20 cellular contexts compared by ENCODE assay signal in genomic region chr15:82970078-82970686, GRCh38. TPM values are rescaled to one million over a fixed set of nuclear protein-coding genes. Genes with fewer than 3 reads are reported as not detected.
DNase-seq lines count a peak whose midpoint lies in the region; ATAC-seq, FAIRE-seq and TF ChIP-seq lines count a peak whose summit lies in the region.
"Had no signal": no experiment of that assay in that cellular context is flagged by ENCODE, and none has a peak within 500 bp of the region (broad histone marks: within the 10 kb centered on the region; RNA-seq: fewer than 3 reads in every experiment).

No MANE protein-coding gene starts in this region.

- ATAC-seq in right lobe of liver = peak in 1 of 4 donors; percentile 13
- no peak for ATAC-seq in HepG2
- ATAC-seq in K562 = no peak
- ATAC-seq in psoas muscle = peak; percentile 70 to 93 (median 81)
- no peak for ATAC-seq in effector memory CD8-positive, alpha-beta T cell (replicated peaks)
- ATAC-seq: A549, HCT116 had no signal

- peak overlapping the region in 2 of 3 donors; percentile 46 to 74 for H3K27ac ChIP-seq in right lobe of liver
- H3K27ac ChIP-seq in HepG2 (ENCODE audit: extremely low read length, insufficient read depth, low read length) = no peak overlapping the region
- no peak overlapping the region for H3K27ac ChIP-seq in K562 (ENCODE audit: extremely low read depth, low read depth, low read length)
- H3K27ac ChIP-seq in psoas muscle = peak overlapping the region; percentile 76
- H3K27ac ChIP-seq: A549 had no signal

- TF ChIP-seq RAD21 in HepG2 (CRISPR knock-in tag; IDR thresholded peaks at IDR 0.05) = no peak
- no peak for TF ChIP-seq RAD21 in K562 (CRISPR knock-in tag; conservative IDR thresholded peaks at IDR 0.05 in 1 of 2, IDR thresholded peaks at IDR 0.05 in 1 of 2)

- H3K9me3 ChIP-seq in right lobe of liver (no peaks in the 10 kb centered on the region), HepG2 (ENCODE audit: low read length) (no peaks in the 10 kb centered on the region), K562 (replicated peaks; ENCODE audit: control insufficient read depth, insufficient read depth, low read depth, low read length) (no peaks in the 10 kb centered on the region), psoas muscle (no peaks in the 10 kb centered on the region)
- H3K9me3 ChIP-seq: A549, MG63 had no signal

- H3K27ac Mint-ChIP-seq in effector memory CD8-positive, alpha-beta T cell = no peak overlapping the region
- H3K27ac Mint-ChIP-seq: B cell had no signal

- WGBS in right lobe of liver (ENCODE audit: insufficient coverage, low coverage, low lambda C conversion rate, missing lambda C conversion rate) = 42% methylated on average over 3 of the region's 3 CpGs
- WGBS in HepG2 (ENCODE audit: low lambda C conversion rate) = 23% methylated on average over 3 of the region's 3 CpGs
- 0% methylated on average over 3 of the region's 3 CpGs for WGBS in K562 (ENCODE audit: insufficient coverage, low coverage, missing lambda C conversion rate)
- WGBS in psoas muscle, 3 donors = 21 to 45% (median 42%) methylated on average over 3 of the region's 3 CpGs

- BruUV-seq in HepG2 (replicated peaks; lab: Mats Ljungman, UMichigan) (no TSS peak), K562 (replicated peaks; lab: Mats Ljungman, UMichigan) (no TSS peak)

- peaks cover 7 to 10% of the 10 kb centered on the region in 2 donors for H3K4me1 Mint-ChIP-seq in effector memory CD8-positive, alpha-beta T cell (ENCODE audit: low read depth in 2 of 2)
- H3K4me1 Mint-ChIP-seq: B cell had no signal

- in situ Hi-C loops in HepG2 (cut with HindIII; ENCODE audit: extremely low pct_ligation_motif_present, low pct_unique_long_range_greater_than_20kb) (no loop called here), K562 (cut with MboI) (no loop called here)

- intact Hi-C loops in right lobe of liver (cut with DNase I) = loop anchor here in 1 of 2 donors (10.0 kb wide), 1 partner anchor 125 kb away; no protein-coding TSS in a partner anchor
- intact Hi-C loops in HepG2 (cut with micrococcal nuclease; ENCODE audit: unreplicated experiment) = no loop called here
- intact Hi-C loops in K562 (cut with micrococcal nuclease) = no loop called here
- intact Hi-C loops in psoas muscle (cut with DNase I) = loop anchor here in 1 of 2 donors (5.0 kb wide), 1 partner anchor 93 kb away; no protein-coding TSS in a partner anchor

- H3K4me1 ChIP-seq in right lobe of liver (peaks cover 0 to 32% (median 13%) of the 10 kb centered on the region in 4 donors), HepG2 (ENCODE audit: insufficient read depth, low read length) (peaks cover 15% of the 10 kb centered on the region), K562 (replicated peaks in 1 of 2; ENCODE audit: control insufficient read depth in 2 of 2, insufficient read depth in 2 of 2, low read length in 2 of 2) (no peaks in the 10 kb centered on the region), psoas muscle (peaks cover 34% of the 10 kb centered on the region)
- H3K4me1 ChIP-seq: A549 had no signal

- H3K4me3 Mint-ChIP-seq in effector memory CD8-positive, alpha-beta T cell = no peak overlapping the region
- H3K4me3 Mint-ChIP-seq: B cell had no signal

- no peak for TF ChIP-seq CTCF in right lobe of liver (IDR thresholded peaks at IDR 0.05)
- TF ChIP-seq CTCF in HepG2 (CRISPR knock-in tag; IDR thresholded peaks at IDR 0.05) = no peak
- TF ChIP-seq CTCF in K562 (IDR thresholded peaks at IDR 0.05 in 2 of 3, conservative IDR thresholded peaks at IDR 0.05 in 1 of 3; ENCODE audit: insufficient read depth in 2 of 3, low read depth in 1 of 3, low read length in 3 of 3) = no peak
- TF ChIP-seq CTCF in psoas muscle (IDR thresholded peaks at IDR 0.05) = no peak

- H3K9ac ChIP-seq in HepG2 (ENCODE audit: insufficient read depth, low read depth, low read length) (no peak overlapping the region), K562 (ENCODE audit: insufficient read depth in 1 of 2, low read depth in 2 of 2, low read length in 2 of 2) (no peak overlapping the region)

- TF ChIP-seq POLR2A in right lobe of liver (IDR thresholded peaks at IDR 0.05) = no peak
- TF ChIP-seq POLR2A in HepG2 (IDR thresholded peaks at IDR 0.05; ENCODE audit: insufficient read depth in 1 of 2, low read depth in 2 of 2, low read length in 2 of 2) = no peak
- TF ChIP-seq POLR2A in K562 (conservative IDR thresholded peaks at IDR 0.05) = no peak

- POLR2A ChIA-PET in HepG2 (lab: Yijun Ruan, JAX) = no interaction called here
- POLR2A ChIA-PET in K562 (lab: Yijun Ruan, JAX) = interaction anchor here (1.2 to 1.6 kb wide), 2 partner anchors 9 to 13 kb away, joined by 5 read pairs; no protein-coding TSS in a partner anchor

- no peak for DNase-seq in right lobe of liver
- DNase-seq in HepG2 (ENCODE audit: low spot score) = no peak
- DNase-seq in K562 (ENCODE audit: extremely low read depth in 1 of 4, low spot score in 3 of 4) = no peak
- no peak for DNase-seq in psoas muscle
- DNase-seq in amygdala (lab: John Stamatoyannopoulos, UW) = no peak
- DNase-seq in effector memory CD8-positive, alpha-beta T cell = no peak
- no peak for DNase-seq in NCI-H510A treated with DMSO at 0.1 percent for 48 hours (lab: John Stamatoyannopoulos, UW)
- DNase-seq: EL, GF-D8, MG63, NCI-H1417, NCI-H1694 treated with DMSO at 0.1 percent for 48 hours, NCI-H2081 treated with DMSO at 0.1 percent for 48 hours, NCI-H2171 treated with DMSO at 0.1 percent for 48 hours, NCI-H526, SHP77 treated with DMSO at 0.1 percent for 48 hours had no signal

- H3K4me2 ChIP-seq in HepG2 (ENCODE audit: low read depth, low read length) = no peak overlapping the region
- no peak overlapping the region for H3K4me2 ChIP-seq in K562 (ENCODE audit: insufficient read depth, low read length)
- H3K4me2 ChIP-seq: A549 had no signal

- H3K27me3 ChIP-seq in right lobe of liver (no peaks in the 10 kb centered on the region), HepG2 (ENCODE audit: control insufficient read depth in 1 of 2, insufficient read depth in 2 of 2, low read length in 2 of 2) (no peaks in the 10 kb centered on the region), K562 (ENCODE audit: control insufficient read depth in 2 of 2, insufficient read depth in 2 of 2, low read length in 2 of 2) (peaks cover 4 to 12% of the 10 kb centered on the region in 2 experiments; a peak in 4 of 5 replicates), psoas muscle (ENCODE audit: insufficient read depth in 3 of 3, low read length in 2 of 3) (no peaks in the 10 kb centered on the region)
- H3K27me3 ChIP-seq: MG63 had no signal

- FAIRE-seq in HepG2 (lab: Jason Lieb, UNC) (no peak), K562 (lab: Jason Lieb, UNC) (no peak)
- FAIRE-seq: A549, H1 had no signal

- no peak overlapping the region for H2AFZ ChIP-seq in HepG2 (ENCODE audit: low read length)
- H2AFZ ChIP-seq in K562 (ENCODE audit: low read depth, low read length) = no peak overlapping the region

- no peak overlapping the region for H3K4me3 ChIP-seq in right lobe of liver
- no peak overlapping the region for H3K4me3 ChIP-seq in HepG2 (replicated peaks in 1 of 3; ENCODE audit: insufficient read depth in 1 of 3, low read depth in 2 of 3, low read length in 3 of 3)
- H3K4me3 ChIP-seq in K562 = no peak overlapping the region
- H3K4me3 ChIP-seq in psoas muscle = no peak overlapping the region
- H3K4me3 ChIP-seq: A549, MG63 had no signal

- H3K36me3 Mint-ChIP-seq in effector memory CD8-positive, alpha-beta T cell (ENCODE audit: insufficient read depth) = peaks cover 2% of the 10 kb centered on the region

- TF ChIP-seq EP300 in HepG2 (IDR thresholded peaks at IDR 0.05; ENCODE audit: low read depth in 2 of 2, low read length in 2 of 2) (no peak), HepG2 (CRISPR knock-in tag; IDR thresholded peaks at IDR 0.05; ENCODE audit: borderline replicate concordance) (no peak), K562 (IDR thresholded peaks at IDR 0.05; ENCODE audit: low read length) (no peak)

- no peaks in the 10 kb centered on the region for H3K9me3 Mint-ChIP-seq in effector memory CD8-positive, alpha-beta T cell

- no peaks in the 10 kb centered on the region for H3K9me1 ChIP-seq in K562 (ENCODE audit: control insufficient read depth, insufficient read depth, low read length)

- no peaks in the 10 kb centered on the region for H3K79me2 ChIP-seq in HepG2 (ENCODE audit: insufficient read depth, low read length)
- no peaks in the 10 kb centered on the region for H3K79me2 ChIP-seq in K562 (ENCODE audit: control insufficient read depth, insufficient read depth, low read length)

- H3K36me3 ChIP-seq in right lobe of liver (no peaks in the 10 kb centered on the region), HepG2 (replicated peaks in 1 of 2; ENCODE audit: control insufficient read depth in 1 of 2, insufficient read depth in 2 of 2, low read length in 2 of 2) (no peaks in the 10 kb centered on the region), K562 (ENCODE audit: control insufficient read depth, insufficient read depth, low read length) (no peaks in the 10 kb centered on the region), psoas muscle (ENCODE audit: insufficient read depth in 1 of 2, low read depth in 1 of 2) (no peaks in the 10 kb centered on the region)
- H3K36me3 ChIP-seq: MG63 had no signal

- CTCF ChIA-PET in HepG2 (lab: Yijun Ruan, JAX; ENCODE audit: low intra/inter-chr PET ratio, low total read pairs) (no interaction called here), K562 (lab: Yijun Ruan, JAX; ENCODE audit: low intra/inter-chr PET ratio) (no interaction called here)

- no peaks in the 10 kb centered on the region for H3K27me3 Mint-ChIP-seq in effector memory CD8-positive, alpha-beta T cell
- H3K27me3 Mint-ChIP-seq: B cell had no signal

- H4K20me1 ChIP-seq in HepG2 (ENCODE audit: insufficient read depth, low read length) = no peaks in the 10 kb centered on the region
- no peaks in the 10 kb centered on the region for H4K20me1 ChIP-seq in K562 (replicated peaks; ENCODE audit: control insufficient read depth, insufficient read depth, low read length)

RNA-seq across cellular contexts. Expression of gene RAMAC, which starts 15.8 kb away (rescaled TPM):
- total RNA-seq in right lobe of liver = 10 to 100 TPM in 5 of 6 experiments, 1 to 10 TPM in 1; 8.1 to 13.5 (median 11.5) TPM
- total RNA-seq in HepG2 (2016; rRNA removed; fragmentation: Illumina TruSeq; extraction: Trizol) = 45.9 and 71.7 TPM in 2 replicates
- total RNA-seq in HepG2 (2016; cell fraction: cytosol; rRNA removed; fragmentation: Illumina TruSeq; extraction: Trizol; ENCODE audit: low read depth) = 9.0 and 12.2 TPM in 2 replicates
- 48.3 and 73.9 TPM in 2 replicates for total RNA-seq in HepG2 (2016; cell fraction: insoluble cytoplasmic fraction; rRNA removed; fragmentation: Illumina TruSeq; extraction: Trizol)
- total RNA-seq in HepG2 (2016; cell fraction: membrane; rRNA removed; fragmentation: Illumina TruSeq; extraction: Trizol) = 17.5 and 17.8 TPM in 2 replicates
- 16.0 and 16.2 TPM in 2 replicates for total RNA-seq in HepG2 (2016; cell fraction: nucleus; rRNA removed; fragmentation: Illumina TruSeq; extraction: Trizol)
- 20.3 and 22.2 TPM in 2 replicates for polyA plus RNA-seq in HepG2 (2011; rRNA removed)
- 18.3 and 26.0 TPM in 2 replicates for polyA plus RNA-seq in HepG2 (2011; cell fraction: cytosol; rRNA removed)
- 2.8 and 4.1 TPM in 2 replicates for polyA plus RNA-seq in HepG2 (2011; cell fraction: nucleus; rRNA removed)
- 20.3 and 23.8 TPM in 2 replicates for polyA plus RNA-seq in HepG2 (2012)
- polyA plus RNA-seq in HepG2 (2016; cell fraction: cytosol; fragmentation: Illumina TruSeq; extraction: Trizol; ENCODE audit: low read depth) = 7.3 and 8.8 TPM in 2 replicates
- polyA plus RNA-seq in HepG2 (2016; cell fraction: insoluble cytoplasmic fraction; fragmentation: Illumina TruSeq; extraction: Trizol; ENCODE audit: low read depth) = 67.2 and 70.6 TPM in 2 replicates
- 12.0 and 12.7 TPM in 2 replicates for polyA plus RNA-seq in HepG2 (2016; cell fraction: membrane; fragmentation: Illumina TruSeq; extraction: Trizol; ENCODE audit: low read depth)
- polyA plus RNA-seq in HepG2 (2016; cell fraction: nucleus; fragmentation: Illumina TruSeq; extraction: Trizol; ENCODE audit: insufficient read depth, low read depth) = 23.3 and 25.8 TPM in 2 replicates
- 5.7 and 6.7 TPM in 2 replicates for polyA minus RNA-seq in HepG2 (2011; rRNA and poly(A)+ RNA removed; ENCODE audit: low replicate concordance)
- 11.7 and 12.0 TPM in 2 replicates for polyA minus RNA-seq in HepG2 (2011; cell fraction: cytosol; rRNA and poly(A)+ RNA removed)
- polyA minus RNA-seq in HepG2 (2011; cell fraction: nucleus; rRNA and poly(A)+ RNA removed) = 6.4 and 6.8 TPM in 2 replicates
- 2.6 and 5.9 TPM in 2 replicates for total RNA-seq in K562 (2011; cell fraction: chromatin; rRNA removed; ENCODE audit: low replicate concordance)
- total RNA-seq in K562 (2011; cell fraction: nucleolus; rRNA removed) = 3.8 and 4.2 TPM in 2 replicates
- total RNA-seq in K562 (2011; cell fraction: nucleoplasm; rRNA removed) = 5.6 and 8.0 TPM in 2 replicates
- total RNA-seq in K562 (2014; rRNA removed) = 35.8 and 37.8 TPM in 2 replicates
- total RNA-seq in K562 (2014; rRNA removed; fragmentation: Illumina TruSeq; extraction: Trizol) = 43.3 and 44.1 TPM in 2 replicates
- total RNA-seq in K562 (2015; rRNA removed; fragmentation: Illumina TruSeq; extraction: Trizol) = 41.7 and 41.9 TPM in 2 replicates
- 26.9 and 28.4 TPM in 2 replicates for total RNA-seq in K562 (2021)
- 24.8 and 36.5 TPM in 2 replicates for polyA plus RNA-seq in K562 (2011; rRNA removed)
- 11.2 and 18.5 TPM in 2 replicates for polyA plus RNA-seq in K562 (2011; cell fraction: cytosol; rRNA removed)
- 6.4 and 8.9 TPM in 2 replicates for polyA plus RNA-seq in K562 (2011; cell fraction: nucleus; rRNA removed)
- 24.3 and 37.1 TPM in 2 replicates for polyA plus RNA-seq in K562 (2012)
- 35.4 and 38.4 TPM in 2 replicates for polyA plus RNA-seq in K562 (2014; fragmentation: Illumina TruSeq; extraction: Trizol)
- polyA plus RNA-seq in K562 (2014; fragmentation: Nextera tagmentation; extraction: Ambion mirVana) = 100 to 1,000 TPM; 100 to 108 TPM
- 35.4 and 42.8 TPM in 2 replicates for polyA plus RNA-seq in K562 (2014; rRNA removed)
- 24.8 and 30.8 TPM in 2 replicates for polyA minus RNA-seq in K562 (2011; rRNA and poly(A)+ RNA removed)
- polyA minus RNA-seq in K562 (2011; cell fraction: cytosol; rRNA and poly(A)+ RNA removed) = 6.6 and 12.8 TPM in 2 replicates
- 1.6 and 3.2 TPM in 2 replicates for polyA minus RNA-seq in K562 (2011; cell fraction: nucleus; rRNA and poly(A)+ RNA removed)
- 10 to 100 TPM; 17.0 to 21.8 (median 19.9) TPM for total RNA-seq in psoas muscle
- 10 to 100 TPM; 23.8 to 43.3 (median 43.0) TPM for polyA plus RNA-seq in psoas muscle

RNA-seq across cellular contexts. Expression of gene HOMER2, which starts 17.7 kb away (rescaled TPM):
- total RNA-seq in right lobe of liver = 10 to 100 TPM; 16.8 to 66.2 (median 60.7) TPM
- 13.3 and 14.1 TPM in 2 replicates for total RNA-seq in HepG2 (2016; rRNA removed; fragmentation: Illumina TruSeq; extraction: Trizol)
- total RNA-seq in HepG2 (2016; cell fraction: cytosol; rRNA removed; fragmentation: Illumina TruSeq; extraction: Trizol; ENCODE audit: low read depth) = 18.1 and 20.2 TPM in 2 replicates
- total RNA-seq in HepG2 (2016; cell fraction: insoluble cytoplasmic fraction; rRNA removed; fragmentation: Illumina TruSeq; extraction: Trizol) = 13.6 and 13.7 TPM in 2 replicates
- total RNA-seq in HepG2 (2016; cell fraction: membrane; rRNA removed; fragmentation: Illumina TruSeq; extraction: Trizol) = 29.6 and 30.6 TPM in 2 replicates
- 10.4 and 11.0 TPM in 2 replicates for total RNA-seq in HepG2 (2016; cell fraction: nucleus; rRNA removed; fragmentation: Illumina TruSeq; extraction: Trizol)
- 12.9 and 15.7 TPM in 2 replicates for polyA plus RNA-seq in HepG2 (2011; rRNA removed)
- polyA plus RNA-seq in HepG2 (2011; cell fraction: cytosol; rRNA removed) = 8.1 and 12.6 TPM in 2 replicates
- polyA plus RNA-seq in HepG2 (2011; cell fraction: nucleus; rRNA removed) = 11.2 and 12.7 TPM in 2 replicates
- 11.2 and 11.8 TPM in 2 replicates for polyA plus RNA-seq in HepG2 (2012)
- 27.4 and 28.8 TPM in 2 replicates for polyA plus RNA-seq in HepG2 (2016; cell fraction: cytosol; fragmentation: Illumina TruSeq; extraction: Trizol; ENCODE audit: low read depth)
- polyA plus RNA-seq in HepG2 (2016; cell fraction: insoluble cytoplasmic fraction; fragmentation: Illumina TruSeq; extraction: Trizol; ENCODE audit: low read depth) = 11.1 and 15.6 TPM in 2 replicates
- polyA plus RNA-seq in HepG2 (2016; cell fraction: membrane; fragmentation: Illumina TruSeq; extraction: Trizol; ENCODE audit: low read depth) = 34.5 and 36.2 TPM in 2 replicates
- 14.6 and 15.4 TPM in 2 replicates for polyA plus RNA-seq in HepG2 (2016; cell fraction: nucleus; fragmentation: Illumina TruSeq; extraction: Trizol; ENCODE audit: insufficient read depth, low read depth)
- 14.3 and 25.3 TPM in 2 replicates for polyA minus RNA-seq in HepG2 (2011; rRNA and poly(A)+ RNA removed; ENCODE audit: low replicate concordance)
- polyA minus RNA-seq in HepG2 (2011; cell fraction: cytosol; rRNA and poly(A)+ RNA removed) = 12.7 and 18.6 TPM in 2 replicates
- 33.9 and 36.8 TPM in 2 replicates for polyA minus RNA-seq in HepG2 (2011; cell fraction: nucleus; rRNA and poly(A)+ RNA removed)
- total RNA-seq in K562 (2011; cell fraction: chromatin; rRNA removed; ENCODE audit: low replicate concordance) = 1.4 and 2.3 TPM in 2 replicates
- 1.4 and 1.8 TPM in 2 replicates for total RNA-seq in K562 (2011; cell fraction: nucleolus; rRNA removed)
- 2.2 and 2.9 TPM in 2 replicates for total RNA-seq in K562 (2011; cell fraction: nucleoplasm; rRNA removed)
- total RNA-seq in K562 (2014; rRNA removed) = 0.32 and 0.69 TPM in 2 replicates
- total RNA-seq in K562 (2014; rRNA removed; fragmentation: Illumina TruSeq; extraction: Trizol) = 0.25 and 0.57 TPM in 2 replicates
- total RNA-seq in K562 (2015; rRNA removed; fragmentation: Illumina TruSeq; extraction: Trizol) = 0.41 TPM in 1 of 2 replicates, not detected in the other
- total RNA-seq in K562 (2021) = 0.47 and 0.54 TPM in 2 replicates
- 0.13 and 0.18 TPM in 2 replicates for polyA plus RNA-seq in K562 (2011; rRNA removed)
- 0.63 TPM in 1 of 2 replicates, not detected in the other for polyA plus RNA-seq in K562 (2011; cell fraction: cytosol; rRNA removed)
- polyA plus RNA-seq in K562 (2011; cell fraction: nucleus; rRNA removed) = 0.93 and 1.7 TPM in 2 replicates
- polyA plus RNA-seq in K562 (2012) = 0.15 and 0.30 TPM in 2 replicates
- 0.30 and 0.43 TPM in 2 replicates for polyA plus RNA-seq in K562 (2014; fragmentation: Illumina TruSeq; extraction: Trizol)
- under 1 TPM; 0.18 to 0.41 TPM for polyA plus RNA-seq in K562 (2014; fragmentation: Nextera tagmentation; extraction: Ambion mirVana)
- 0.23 and 0.31 TPM in 2 replicates for polyA plus RNA-seq in K562 (2014; rRNA removed)
- polyA minus RNA-seq in K562 (2011; rRNA and poly(A)+ RNA removed) = 1.1 TPM in 1 of 2 replicates, not detected in the other
- not detected in 2 replicates for polyA minus RNA-seq in K562 (2011; cell fraction: cytosol; rRNA and poly(A)+ RNA removed)
- 0.67 and 1.8 TPM in 2 replicates for polyA minus RNA-seq in K562 (2011; cell fraction: nucleus; rRNA and poly(A)+ RNA removed)
- total RNA-seq in psoas muscle = 100 to 1,000 TPM in 2 of 4 donors, 10 to 100 TPM in 2; 53.9 to 119 (median 92.3) TPM
- polyA plus RNA-seq in psoas muscle = 10 to 100 TPM; 27.2 to 38.3 (median 36.7) TPM

RNA-seq across cellular contexts. Expression of gene C15orf40, which starts 41.3 kb away (rescaled TPM):
- total RNA-seq in right lobe of liver (10 to 100 TPM in 1 of 6 experiments, 1 to 10 TPM in 5; 7.1 to 10.7 (median 8.6) TPM), HepG2 (2016; rRNA removed; fragmentation: Illumina TruSeq; extraction: Trizol) (24.0 and 25.5 TPM in 2 replicates), K562 (2014; rRNA removed) (15.9 and 18.4 TPM in 2 replicates), K562 (2014; rRNA removed; fragmentation: Illumina TruSeq; extraction: Trizol) (30.3 and 33.7 TPM in 2 replicates), K562 (2015; rRNA removed; fragmentation: Illumina TruSeq; extraction: Trizol) (13.6 and 22.1 TPM in 2 replicates), K562 (2021) (22.9 and 27.0 TPM in 2 replicates), psoas muscle (10 to 100 TPM in 3 of 4 donors, 1 to 10 TPM in 1; 6.3 to 11.4 (median 11.2) TPM)
- 30.8 and 39.8 TPM in 2 replicates for total RNA-seq in HepG2 (2016; cell fraction: cytosol; rRNA removed; fragmentation: Illumina TruSeq; extraction: Trizol; ENCODE audit: low read depth)
- total RNA-seq in HepG2 (2016; cell fraction: insoluble cytoplasmic fraction; rRNA removed; fragmentation: Illumina TruSeq; extraction: Trizol) = 25.7 and 25.9 TPM in 2 replicates
- 36.4 and 42.2 TPM in 2 replicates for total RNA-seq in HepG2 (2016; cell fraction: membrane; rRNA removed; fragmentation: Illumina TruSeq; extraction: Trizol)
- 13.1 and 15.9 TPM in 2 replicates for total RNA-seq in HepG2 (2016; cell fraction: nucleus; rRNA removed; fragmentation: Illumina TruSeq; extraction: Trizol)
- polyA plus RNA-seq in HepG2 (2011; rRNA removed) (26.3 and 31.7 TPM in 2 replicates), K562 (2011; rRNA removed) (21.4 and 27.0 TPM in 2 replicates), K562 (2014; fragmentation: Illumina TruSeq; extraction: Trizol) (23.2 and 33.9 TPM in 2 replicates), K562 (2014; fragmentation: Nextera tagmentation; extraction: Ambion mirVana) (10 to 100 TPM; 49.9 to 52.0 TPM), K562 (2014; rRNA removed) (21.8 and 29.6 TPM in 2 replicates), psoas muscle (10 to 100 TPM; 11.3 to 16.2 (median 12.2) TPM)
- polyA plus RNA-seq in HepG2 (2011; cell fraction: cytosol; rRNA removed) = 23.2 and 25.9 TPM in 2 replicates
- polyA plus RNA-seq in HepG2 (2011; cell fraction: nucleus; rRNA removed) = 12.8 and 15.4 TPM in 2 replicates
- polyA plus RNA-seq in HepG2 (2012) = 17.2 and 19.2 TPM in 2 replicates
- polyA plus RNA-seq in HepG2 (2016; cell fraction: cytosol; fragmentation: Illumina TruSeq; extraction: Trizol; ENCODE audit: low read depth) = 44.3 and 51.0 TPM in 2 replicates
- polyA plus RNA-seq in HepG2 (2016; cell fraction: insoluble cytoplasmic fraction; fragmentation: Illumina TruSeq; extraction: Trizol; ENCODE audit: low read depth) = 28.8 and 33.4 TPM in 2 replicates
- polyA plus RNA-seq in HepG2 (2016; cell fraction: membrane; fragmentation: Illumina TruSeq; extraction: Trizol; ENCODE audit: low read depth) = 35.5 and 38.7 TPM in 2 replicates
- 22.3 and 28.3 TPM in 2 replicates for polyA plus RNA-seq in HepG2 (2016; cell fraction: nucleus; fragmentation: Illumina TruSeq; extraction: Trizol; ENCODE audit: insufficient read depth, low read depth)
- polyA minus RNA-seq in HepG2 (2011; rRNA and poly(A)+ RNA removed; ENCODE audit: low replicate concordance) = 27.9 and 55.6 TPM in 2 replicates
- 4.3 and 8.2 TPM in 2 replicates for polyA minus RNA-seq in HepG2 (2011; cell fraction: cytosol; rRNA and poly(A)+ RNA removed)
- 32.2 TPM in 2 replicates for polyA minus RNA-seq in HepG2 (2011; cell fraction: nucleus; rRNA and poly(A)+ RNA removed)
- total RNA-seq in K562 (2011; cell fraction: chromatin; rRNA removed; ENCODE audit: low replicate concordance) = 46.2 and 54.6 TPM in 2 replicates
- total RNA-seq in K562 (2011; cell fraction: nucleolus; rRNA removed) = 35.3 and 48.2 TPM in 2 replicates
- total RNA-seq in K562 (2011; cell fraction: nucleoplasm; rRNA removed) = 49.2 and 71.3 TPM in 2 replicates
- 13.7 and 19.6 TPM in 2 replicates for polyA plus RNA-seq in K562 (2011; cell fraction: cytosol; rRNA removed)
- polyA plus RNA-seq in K562 (2011; cell fraction: nucleus; rRNA removed) = 18.6 and 24.1 TPM in 2 replicates
- 28.6 and 37.1 TPM in 2 replicates for polyA plus RNA-seq in K562 (2012)
- 13.9 and 15.5 TPM in 2 replicates for polyA minus RNA-seq in K562 (2011; rRNA and poly(A)+ RNA removed)
- polyA minus RNA-seq in K562 (2011; cell fraction: cytosol; rRNA and poly(A)+ RNA removed) = 4.8 and 6.3 TPM in 2 replicates
- 25.8 and 31.9 TPM in 2 replicates for polyA minus RNA-seq in K562 (2011; cell fraction: nucleus; rRNA and poly(A)+ RNA removed)

Comparison
In these comparisons a context has a peak if more than half of its experiments do, and no peak if none do; other contexts are left out.
1. H3K27ac ChIP-seq: peak in right lobe of liver (2 of 3) and psoas muscle (single experiment); none in HepG2 (single experiment) and K562 (single experiment).
2. ATAC-seq: peak in psoas muscle (4 of 4); none in HepG2 (single experiment), K562 (single experiment) and effector memory CD8-positive, alpha-beta T cell (single experiment).